ENCODE assay signal across 21 cellular contexts in the genomic region with DNA sequence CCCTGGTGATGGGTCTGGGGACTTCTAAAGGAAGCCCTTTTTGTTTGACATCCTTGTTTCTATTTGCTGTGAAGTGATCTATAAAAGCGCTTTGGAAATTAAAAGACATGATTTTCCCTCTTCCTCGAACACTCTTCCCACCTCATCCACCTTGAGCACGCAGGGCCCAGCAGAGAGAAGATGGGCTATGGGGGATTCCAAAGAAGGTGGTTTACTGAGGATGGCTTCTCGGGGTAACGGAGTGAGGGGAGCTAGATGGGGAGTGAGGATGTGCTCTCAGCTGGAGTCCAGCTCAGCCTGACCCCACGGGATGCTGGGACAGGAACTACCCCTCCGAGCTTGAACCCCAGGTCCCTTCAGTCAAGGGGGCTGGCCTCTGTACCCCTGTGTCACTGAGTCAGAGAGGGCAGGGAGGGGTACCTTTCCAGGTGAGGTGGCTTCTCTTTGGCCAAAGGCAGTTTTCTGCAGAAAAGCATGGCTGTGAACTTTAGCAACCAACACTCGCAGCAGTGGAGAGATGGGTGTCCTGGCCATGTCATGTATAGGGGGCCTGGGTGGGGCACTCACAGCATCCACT.
DNase-seq lines count a peak whose midpoint lies in the region; ATAC-seq and TF ChIP-seq lines count a peak whose summit lies in the region.
"Had no signal": no experiment of that assay in that cellular context is flagged by ENCODE, and none has a peak within 500 bp of the region (broad histone marks: within the 10 kb centered on the region; RNA-seq: fewer than 3 reads in every experiment).

No MANE protein-coding gene starts in this region.

- H2BK20ac ChIP-seq in IMR-90 (ENCODE audit: low read depth, low read length) = peak overlapping the region; percentile 98

- peak overlapping the region in 1 of 2 experiments; percentile 78; a peak in 2 of 4 replicates for H4K8ac ChIP-seq in IMR-90 (ENCODE audit: low read depth in 2 of 2, low read length in 2 of 2)

- no peaks in the 10 kb centered on the region for H3K79me2 ChIP-seq in smooth muscle cell (ENCODE audit: low read depth)

- H3K36me3 ChIP-seq in IMR-90 (ENCODE audit: control insufficient read depth, insufficient read depth, low read length) = no peaks in the 10 kb centered on the region
- H3K36me3 ChIP-seq in smooth muscle cell (ENCODE audit: low read depth) = no peaks in the 10 kb centered on the region
- H3K36me3 ChIP-seq: prostate gland, thoracic aorta had no signal

- H3K14ac ChIP-seq in IMR-90 (replicated peaks; ENCODE audit: low read depth, low read length) = peak overlapping the region; percentile 69; the same call in 1 of the 2 replicates

- dilution Hi-C loops in IMR-90 (cut with HindIII; ENCODE audit: low sequenced_read_pairs, unreplicated experiment) = no loop called here

- H3K18ac ChIP-seq in IMR-90 (ENCODE audit: low read depth, low read length) = peak overlapping the region; percentile 78; the same call in 1 of the 2 replicates

- H3K56ac ChIP-seq in IMR-90 (ENCODE audit: extremely low read depth, insufficient read depth, low read length) = no peak overlapping the region

- peak overlapping the region; percentile 71 for H2BK15ac ChIP-seq in IMR-90 (ENCODE audit: low read depth, low read length)

- H4K20me1 ChIP-seq in IMR-90 (ENCODE audit: insufficient read depth, low read length) (no peaks in the 10 kb centered on the region), smooth muscle cell (ENCODE audit: low read depth) (no peaks in the 10 kb centered on the region)

- peak overlapping the region; percentile 73 for H4K91ac ChIP-seq in IMR-90 (ENCODE audit: insufficient read depth, low read depth, low read length)

- TF ChIP-seq POLR2A in IMR-90 (IDR thresholded peaks at IDR 0.05; ENCODE audit: low read depth, low read length) = no peak

- no peak for TF ChIP-seq CTCF in IMR-90 (conservative IDR thresholded peaks at IDR 0.05; ENCODE audit: low read depth, low read length)
- TF ChIP-seq CTCF in smooth muscle cell (IDR thresholded peaks at IDR 0.05; ENCODE audit: borderline replicate concordance, insufficient read depth, poor library complexity, severe bottlenecking) = no peak

- peak overlapping the region; percentile 83 for H2BK120ac ChIP-seq in IMR-90 (ENCODE audit: low read depth, low read length)

- CTCF ChIA-PET in IMR-90 (lab: Yijun Ruan, JAX) = no interaction called here
- CTCF ChIA-PET in activated CD8-positive, alpha-beta memory T cell treated with anti-CD3 and anti-CD28 coated beads, Interleukin-2, amount 10 ng/mL, durations not matched to agents 7 days and 5 days (lab: Charles Lee) = interaction anchor here (0.5 kb wide), 1 partner anchor 471 kb away, joined by 3 read pairs; no protein-coding TSS in a partner anchor

- H2AK9ac ChIP-seq in IMR-90 (replicated peaks; ENCODE audit: low read depth, low read length, poor library complexity) = no peak overlapping the region

- 100% methylated on average over 3 of the region's 8 CpGs; no CpG with 5 or more reads in 1 of the 2 experiments for WGBS in IMR-90 (ENCODE audit: extremely low coverage in 2 of 2, insufficient read length in 1 of 2), 2 experiments
- 97% methylated on average over 8 of the region's 8 CpGs for WGBS in smooth muscle cell (ENCODE audit: low lambda C conversion rate)

- no peak overlapping the region for H3K23ac ChIP-seq in IMR-90 (ENCODE audit: low read depth, low read length)

- H3K4ac ChIP-seq in IMR-90 (ENCODE audit: low read depth, low read length) = peak overlapping the region; percentile 90

- H3K27me3 ChIP-seq in IMR-90 (ENCODE audit: control insufficient read depth, insufficient read depth, low read length) (no peaks in the 10 kb centered on the region), smooth muscle cell (ENCODE audit: low read depth) (no peaks in the 10 kb centered on the region)
- H3K27me3 ChIP-seq: body of pancreas had no signal

- H2AK5ac ChIP-seq in IMR-90 (ENCODE audit: low read depth, low read length) = peak overlapping the region; percentile 89

- H3K9me1 ChIP-seq in IMR-90 (ENCODE audit: insufficient read depth, low read length) = peaks cover 22% of the 10 kb centered on the region

- no peak overlapping the region for H3K4me3 ChIP-seq in IMR-90 (ENCODE audit: insufficient read depth, low read depth, low read length)
- H3K4me3 ChIP-seq in smooth muscle cell = no peak overlapping the region
- H3K4me3 ChIP-seq: body of pancreas, prostate gland, thoracic aorta had no signal

- H3K36me3 Mint-ChIP-seq in activated CD8-positive, alpha-beta memory T cell treated with anti-CD3 and anti-CD28 coated beads, Interleukin-2, amount 10 ng/mL, durations not matched to agents 7 days and 5 days = no peaks in the 10 kb centered on the region
- H3K36me3 Mint-ChIP-seq: CD4-positive, alpha-beta memory T cell had no signal

- H3F3A ChIP-seq in smooth muscle cell (ENCODE audit: low read depth) = peaks cover 21% of the 10 kb centered on the region

- H3K79me1 ChIP-seq in IMR-90 (ENCODE audit: low read depth in 1 of 2, low read length in 2 of 2) = peaks cover 0 to 19% of the 10 kb centered on the region in 2 experiments; a peak in 2 of 4 replicates

- H3K9ac ChIP-seq in IMR-90 (ENCODE audit: low read depth, low read length) (no peak overlapping the region), smooth muscle cell (ENCODE audit: low read depth) (no peak overlapping the region)

- H3K4me1 Mint-ChIP-seq in activated CD8-positive, alpha-beta memory T cell treated with anti-CD3 and anti-CD28 coated beads, Interleukin-2, amount 10 ng/mL, durations not matched to agents 7 days and 5 days = no peaks in the 10 kb centered on the region
- H3K4me1 Mint-ChIP-seq: CD4-positive, alpha-beta memory T cell had no signal

- H4K5ac ChIP-seq in IMR-90 (ENCODE audit: low read depth, low read length) = peak overlapping the region; percentile 77; the same call in 1 of the 2 replicates

- 0 out of 2 replicates have a peak, but pooled peaks cover 4% of the 10 kb centered on the region for H3K9me3 ChIP-seq in IMR-90 (ENCODE audit: control insufficient read depth, insufficient read depth, low read length)
- H3K9me3 ChIP-seq in smooth muscle cell (replicated peaks; ENCODE audit: low read depth) = no peaks in the 10 kb centered on the region
- H3K9me3 ChIP-seq: body of pancreas, prostate gland had no signal

- no peak for DNase-seq in IMR-90
- DNase-seq in activated CD8-positive, alpha-beta memory T cell treated with anti-CD3 and anti-CD28 coated beads, Interleukin-2, amount 10 ng/mL, durations not matched to agents 7 days and 5 days = peak; percentile 34
- DNase-seq in left lobe of liver (ENCODE audit: low spot score) = peak; percentile 28
- DNase-seq in smooth muscle cell (lab: John Stamatoyannopoulos, UW; ENCODE audit: unreplicated experiment) = no peak
- no peak for DNase-seq in NCI-H1436 (lab: John Stamatoyannopoulos, UW)
- DNase-seq in NCI-H146 (lab: John Stamatoyannopoulos, UW) = no peak
- no peak for DNase-seq in stimulated activated CD4-positive, alpha-beta T cell treated with anti-CD3 and anti-CD28 coated beads, Interleukin-1b, Interleukin-23, amount 100 ng/mL, for 48 hours
- DNase-seq: body of pancreas; CD4-positive, alpha-beta memory T cell; KG1; kidney glomerular epithelial cell; NCI-H1930; NCI-H345; NCI-H82; nephron progenitor cell; SHP77 had no signal

- BruUV-seq in IMR-90 (replicated peaks; lab: Mats Ljungman, UMichigan) = no TSS peak

- no peak for TF ChIP-seq RAD21 in IMR-90 (IDR thresholded peaks at IDR 0.05; ENCODE audit: low read length)

- H3K4me3 Mint-ChIP-seq in activated CD8-positive, alpha-beta memory T cell treated with anti-CD3 and anti-CD28 coated beads, Interleukin-2, amount 10 ng/mL, durations not matched to agents 7 days and 5 days = no peak overlapping the region
- H3K4me3 Mint-ChIP-seq: activated T-helper 1 cell treated with anti-CD3 and anti-CD28 coated beads, Interleukin-12 subunit alpha, Interleukin-12 subunit beta, Interleukin-2, Interleukin-4 antibody, amounts not matched to agents 30 ng/mL and 10 ng/mL and 1 ng/mL, durations not matched to agents 14 hours and 24 hours and 36 hours; CD4-positive, alpha-beta memory T cell; nephron progenitor cell had no signal

- ATAC-seq in IMR-90 (ENCODE audit: low read depth) (no peak), left lobe of liver (no peak)
- ATAC-seq in activated CD8-positive, alpha-beta memory T cell treated with anti-CD3 and anti-CD28 coated beads, Interleukin-2, amount 10 ng/mL, durations not matched to agents 7 days and 5 days = no peak
- ATAC-seq: activated CD4-positive, CD25-positive, alpha-beta regulatory T cell treated with anti-CD3 and anti-CD28 coated beads, Interleukin-2, amount 50 U/mL, for 24 hours; activated naive CD4-positive, alpha-beta T cell treated with anti-CD3 and anti-CD28 coated beads, Interleukin-2, amount 50 U/mL, for 72 hours; body of pancreas had no signal

- POLR2A ChIA-PET in IMR-90 (lab: Charles Lee; ENCODE audit: unreplicated experiment) = no interaction called here

- H3K4me1 ChIP-seq in IMR-90 (ENCODE audit: control insufficient read depth, insufficient read depth, low read length) (peaks cover 20% of the 10 kb centered on the region), smooth muscle cell (ENCODE audit: low read depth) (peaks cover 16% of the 10 kb centered on the region)
- H3K4me1 ChIP-seq: prostate gland had no signal

- H2AFZ ChIP-seq in IMR-90 (replicated peaks; ENCODE audit: low read length, poor library complexity) (no peak overlapping the region), smooth muscle cell (ENCODE audit: low read depth) (no peak overlapping the region)

- intact Hi-C loops in IMR-90 (cut with micrococcal nuclease) = no loop called here

- H3K4me2 ChIP-seq in IMR-90 (ENCODE audit: low read depth, low read length) (no peak overlapping the region), smooth muscle cell (no peak overlapping the region)

- in situ Hi-C loops in IMR-90 (cut with MboI; ENCODE audit: low sequenced_read_pairs) = no loop called here

- H3K27me3 Mint-ChIP-seq in activated CD8-positive, alpha-beta memory T cell treated with anti-CD3 and anti-CD28 coated beads, Interleukin-2, amount 10 ng/mL, durations not matched to agents 7 days and 5 days = peaks cover 23% of the 10 kb centered on the region

- H3K27ac Mint-ChIP-seq in activated CD8-positive, alpha-beta memory T cell treated with anti-CD3 and anti-CD28 coated beads, Interleukin-2, amount 10 ng/mL, durations not matched to agents 7 days and 5 days = no peak overlapping the region
- H3K27ac Mint-ChIP-seq: activated naive CD4-positive, alpha-beta T cell treated with anti-CD3 and anti-CD28 coated beads, Interleukin-2, amount 50 U/mL, for 72 hours; activated T-helper 1 cell treated with anti-CD3 and anti-CD28 coated beads, Interleukin-12 subunit alpha, Interleukin-12 subunit beta, Interleukin-2, Interleukin-4 antibody, amounts not matched to agents 30 ng/mL and 10 ng/mL and 1 ng/mL, durations not matched to agents 14 hours and 24 hours and 36 hours; nephron progenitor cell had no signal

- H3K9me3 Mint-ChIP-seq in activated CD8-positive, alpha-beta memory T cell treated with anti-CD3 and anti-CD28 coated beads, Interleukin-2, amount 10 ng/mL, durations not matched to agents 7 days and 5 days (ENCODE audit: low read depth) = no peaks in the 10 kb centered on the region
- H3K9me3 Mint-ChIP-seq: activated naive CD4-positive, alpha-beta T cell treated with anti-CD3 and anti-CD28 coated beads, Interleukin-2, amount 50 U/mL, for 72 hours; activated T-helper 1 cell treated with anti-CD3 and anti-CD28 coated beads, Interleukin-12 subunit alpha, Interleukin-12 subunit beta, Interleukin-2, Interleukin-4 antibody, amounts not matched to agents 30 ng/mL and 10 ng/mL and 1 ng/mL, durations not matched to agents 14 hours and 24 hours and 36 hours had no signal

- H2BK5ac ChIP-seq in IMR-90 (ENCODE audit: low read depth, low read length, poor library complexity, severe bottlenecking) = no peak overlapping the region

- no peak overlapping the region for H3K27ac ChIP-seq in IMR-90 (ENCODE audit: insufficient read depth, low read length)
- H3K27ac ChIP-seq in smooth muscle cell (ENCODE audit: low read depth) = peak overlapping the region; percentile 54
- H3K27ac ChIP-seq: prostate gland had no signal

Comparison
In these comparisons a context has a peak if more than half of its experiments do, and no peak if none do; other contexts are left out.
1. DNase-seq: peak in activated CD8-positive, alpha-beta memory T cell treated with anti-CD3 and anti-CD28 coated beads, Interleukin-2, amount 10 ng/mL, durations not matched to agents 7 days and 5 days (single experiment) and left lobe of liver (single experiment); none in IMR-90 (single experiment), smooth muscle cell (single experiment), NCI-H1436 (single experiment), NCI-H146 (single experiment) and stimulated activated CD4-positive, alpha-beta T cell treated with anti-CD3 and anti-CD28 coated beads, Interleukin-1b, Interleukin-23, amount 100 ng/mL, for 48 hours (single experiment).